21 cellular contexts compared by ENCODE assay signal in genomic region chr3:124964432-124964831, GRCh38. TPM values are rescaled to one million over a fixed set of nuclear protein-coding genes. Genes with fewer than 3 reads are reported as not detected.
DNase-seq lines count a peak whose midpoint lies in the region; ATAC-seq and TF ChIP-seq lines count a peak whose summit lies in the region.
"Had no signal": no experiment of that assay in that cellular context is flagged by ENCODE, and none has a peak within 500 bp of the region (broad histone marks: within the 10 kb centered on the region; RNA-seq: fewer than 3 reads in every experiment).

No MANE protein-coding gene starts in this region.

- no peaks in the 10 kb centered on the region for H3K9me2 ChIP-seq in hepatocyte (replicated peaks; ENCODE audit: insufficient read depth)

- H3K27ac ChIP-seq in left ventricle myocardium inferior (replicated peaks) (peak overlapping the region; percentile 54), hepatocyte (peak overlapping the region; percentile 79)
- no peak overlapping the region for H3K27ac ChIP-seq in effector memory CD4-positive, alpha-beta T cell (ENCODE audit: insufficient read depth, low read length, poor library complexity, severe bottlenecking)

- no peak overlapping the region for H2AFZ ChIP-seq in hepatocyte

- H3K9me3 ChIP-seq in left ventricle myocardium inferior (replicated peaks) (no peaks in the 10 kb centered on the region), hepatocyte (ENCODE audit: low read depth) (no peaks in the 10 kb centered on the region)
- H3K9me3 ChIP-seq in effector memory CD4-positive, alpha-beta T cell (ENCODE audit: control insufficient read depth, low read length): no peaks in the 10 kb centered on the region

- no peak for ATAC-seq in left cardiac atrium
- ATAC-seq: left lobe of liver had no signal

- intact Hi-C loops in left ventricle myocardium inferior (cut with micrococcal nuclease) (no loop called here), left cardiac atrium (cut with DNase I) (no loop called here), cardiac septum (cut with DNase I) (no loop called here)

- H3K4me2 ChIP-seq in hepatocyte: no peak overlapping the region

- no peaks in the 10 kb centered on the region for H4K20me1 ChIP-seq in hepatocyte (ENCODE audit: insufficient read depth, poor library complexity, severe bottlenecking)

- no peaks in the 10 kb centered on the region for H3K27me3 ChIP-seq in left ventricle myocardium inferior (ENCODE audit: low read depth)
- H3K27me3 ChIP-seq in hepatocyte: no peaks in the 10 kb centered on the region
- H3K27me3 ChIP-seq in effector memory CD4-positive, alpha-beta T cell (replicated peaks; ENCODE audit: control insufficient read depth, insufficient read depth, low read length, poor library complexity, severe bottlenecking): no peaks in the 10 kb centered on the region

- 75% methylated on average over 4 of the region's 4 CpGs for WGBS in hepatocyte (ENCODE audit: low lambda C conversion rate, missing lambda C conversion rate)

- in situ Hi-C loops in astrocyte of the spinal cord (cut with HindIII; ENCODE audit: low sequenced_read_pairs): no loop called here

- no peaks in the 10 kb centered on the region for H3K79me2 ChIP-seq in hepatocyte

- TF ChIP-seq CTCF in left ventricle myocardium inferior (IDR thresholded peaks at IDR 0.05; ENCODE audit: borderline replicate concordance) (no peak), astrocyte of the spinal cord (IDR thresholded peaks at IDR 0.05; ENCODE audit: low read depth, low read length) (no peak), hepatocyte (IDR thresholded peaks at IDR 0.05; ENCODE audit: poor library complexity) (no peak)

- peaks cover 11% of the 10 kb centered on the region for H3K36me3 ChIP-seq in left ventricle myocardium inferior
- H3K36me3 ChIP-seq in hepatocyte (replicated peaks; ENCODE audit: insufficient read depth, low read depth): no peaks in the 10 kb centered on the region
- H3K36me3 ChIP-seq in effector memory CD4-positive, alpha-beta T cell (ENCODE audit: control insufficient read depth, insufficient read depth, low read length): peaks cover 2% of the 10 kb centered on the region

- DNase-seq in left ventricle myocardium inferior: no peak
- DNase-seq in left cardiac atrium: no peak
- peak; percentile 79 for DNase-seq in astrocyte of the spinal cord (ENCODE audit: low read depth, low spot score)
- no peak for DNase-seq in hepatocyte (ENCODE audit: low spot score)
- DNase-seq in NCI-H526 (lab: John Stamatoyannopoulos, UW): no peak
- DNase-seq in stimulated activated CD4-positive, alpha-beta T cell treated with anti-CD3 and anti-CD28 coated beads, Interleukin-4, amount 100 ng/mL, for 1 hour: no peak
- DNase-seq in effector memory CD4-positive, alpha-beta T cell: no peak
- DNase-seq in cardiac septum (ENCODE audit: low spot score): no peak
- DNase-seq: activated CD4-positive, alpha-beta T cell treated with anti-CD3 and anti-CD28 coated beads, Interleukin-2, amount 50 U/mL, for 1 hour; Calu3; central memory CD4-positive, alpha-beta T cell; GDM1; KBM-7; MV-4-11; NCI-H187 treated with DMSO at 0.1 percent for 48 hours; retina; stimulated activated naive CD4-positive, alpha-beta T cell; SW 1271; trophoblast cell had no signal

- H3K4me1 ChIP-seq in left ventricle myocardium inferior: peaks cover 53% of the 10 kb centered on the region
- H3K4me1 ChIP-seq in hepatocyte (ENCODE audit: insufficient read depth): peaks cover 9% of the 10 kb centered on the region
- H3K4me1 ChIP-seq in effector memory CD4-positive, alpha-beta T cell (ENCODE audit: control insufficient read depth, insufficient read depth, low read length, poor library complexity, severe bottlenecking): no peaks in the 10 kb centered on the region

- H3K4me3 ChIP-seq in left ventricle myocardium inferior (no peak overlapping the region), astrocyte of the spinal cord (ENCODE audit: low read depth, low read length) (no peak overlapping the region), hepatocyte (no peak overlapping the region)
- H3K4me3 ChIP-seq in effector memory CD4-positive, alpha-beta T cell (ENCODE audit: insufficient read depth, low read depth, low read length, poor library complexity, severe bottlenecking): no peak overlapping the region

RNA-seq across cellular contexts. Expression of gene MUC13, which starts 29.9 kb away (rescaled TPM):
- 0.08 TPM for total RNA-seq in left ventricle myocardium inferior
- total RNA-seq in left cardiac atrium: not detected
- 297 and 324 TPM in 2 replicates for total RNA-seq in hepatocyte
- polyA plus RNA-seq in hepatocyte: 78.0 and 84.4 TPM in 2 replicates
- 0.13 TPM for total RNA-seq in cardiac septum
- total RNA-seq: frontal cortex had no signal

Comparison
In these comparisons a context has a peak if more than half of its experiments do, and no peak if none do; other contexts are left out.
1. RNA of gene MUC13, which starts 29.9 kb away (total RNA-seq): 297 to 324 TPM in hepatocyte; 0.13 TPM in cardiac septum (single experiment), 0.08 TPM in left ventricle myocardium inferior (single experiment) and not detected in left cardiac atrium; every median in the first group is over 100 times any median in the second.